In genomic region chr4:184989283-184989682, GRCh38 we compare ENCODE assay signal across 6 cellular contexts. TPM values are rescaled to one million over a fixed set of nuclear protein-coding genes. Genes with fewer than 3 reads are reported as not detected.
"Had no signal": no experiment of that assay in that cellular context is flagged by ENCODE, and none has a peak within 500 bp of the region (broad histone marks: within the 10 kb centered on the region; RNA-seq: fewer than 3 reads in every experiment).

No MANE protein-coding gene starts in this region.

RNA-seq across cellular contexts. Expression of gene HELT, which starts 29.0 kb away (rescaled TPM):
- total RNA-seq: H4, H7, HepG2, HFFc6, HT1080 had no signal
- polyA plus RNA-seq: HepG2, IgD-negative memory B cell had no signal
